In the genomic region with DNA sequence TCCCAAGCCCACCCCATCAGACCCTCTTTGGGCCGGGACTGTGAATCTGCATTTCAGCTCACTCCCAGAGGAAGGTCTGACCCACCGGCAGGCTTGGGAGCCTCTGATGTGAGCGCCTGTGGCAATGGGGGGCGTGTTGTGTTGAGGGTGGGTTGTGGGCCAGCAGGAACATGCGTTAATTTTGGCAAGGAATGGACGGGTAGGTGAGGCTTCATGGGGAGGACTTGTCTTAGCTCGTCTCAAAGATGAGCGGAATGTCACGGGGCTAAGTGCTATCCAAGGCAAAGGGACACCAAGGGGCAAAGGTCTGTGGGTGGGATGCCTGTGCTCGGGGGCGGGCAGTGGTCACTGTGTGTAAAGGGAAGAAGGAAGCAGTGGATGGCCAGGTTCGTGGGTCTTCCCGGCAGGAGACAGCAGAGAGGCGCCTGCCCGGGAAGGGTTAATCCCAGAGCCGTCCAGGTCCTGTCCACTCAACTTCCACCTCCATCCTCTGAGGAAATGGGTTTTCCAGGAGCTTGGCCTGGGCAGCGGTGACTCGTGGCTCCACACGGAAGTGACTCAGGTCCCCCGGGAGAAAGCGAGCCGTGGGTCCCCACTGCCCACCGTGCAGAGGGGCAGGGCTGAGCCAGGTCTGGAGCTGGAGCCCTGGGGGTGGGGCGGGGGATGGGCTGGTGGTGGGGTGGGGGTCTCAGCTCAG, we compare ENCODE assay signal across 11 cellular contexts. TPM values are rescaled to one million over a fixed set of nuclear protein-coding genes. Genes with fewer than 3 reads are reported as not detected.
DNase-seq lines count a peak whose midpoint lies in the region; ATAC-seq lines count a peak whose summit lies in the region.
"Had no signal": no experiment of that assay in that cellular context is flagged by ENCODE, and none has a peak within 500 bp of the region (broad histone marks: within the 10 kb centered on the region; RNA-seq: fewer than 3 reads in every experiment).

No MANE protein-coding gene starts in this region.

- no peaks in the 10 kb centered on the region for H3K9me3 Mint-ChIP-seq in natural killer cell treated with Interleukin-12 subunit alpha and Interleukin-12 subunit beta and Interleukin-15 and Interleukin-18, amount 100 ng/mL, for 72 hours
- H3K9me3 Mint-ChIP-seq: CD8-positive, alpha-beta memory T cell had no signal

- H3K36me3 Mint-ChIP-seq in natural killer cell treated with Interleukin-12 subunit alpha and Interleukin-12 subunit beta and Interleukin-15 and Interleukin-18, amount 100 ng/mL, for 72 hours = no peaks in the 10 kb centered on the region
- H3K36me3 Mint-ChIP-seq: CD8-positive, alpha-beta memory T cell had no signal

- no peak for DNase-seq in natural killer cell treated with Interleukin-12 subunit alpha and Interleukin-12 subunit beta and Interleukin-15 and Interleukin-18, amount 100 ng/mL, for 72 hours (ENCODE audit: low spot score)
- DNase-seq in NOMO-1 (lab: John Stamatoyannopoulos, UW; ENCODE audit: unreplicated experiment in 2 of 2) = no peak
- no peak for DNase-seq in NCI-H526 (lab: John Stamatoyannopoulos, UW)
- DNase-seq in NCI-H524 (lab: John Stamatoyannopoulos, UW) = no peak
- no peak for DNase-seq in stimulated activated CD4-positive, alpha-beta T cell treated with anti-CD3 and anti-CD28 coated beads, Interleukin-12 subunit alpha, Interleukin-12 subunit beta, amount 100 ng/mL, for 4 hours
- DNase-seq: activated effector memory CD4-positive, alpha-beta T cell treated with anti-CD3 and anti-CD28 coated beads, Interleukin-2, amount 50 U/mL, for 16 hours had no signal

- no peaks in the 10 kb centered on the region for H3K9me3 ChIP-seq in KOPT-K1 (ENCODE audit: insufficient read depth, low read length, poor library complexity, severe bottlenecking)

- H3K27ac ChIP-seq in ACC112 (ENCODE audit: low read depth, low read length) = peak overlapping the region; percentile 31; the same call in 1 of the 2 replicates
- H3K27ac ChIP-seq in KOPT-K1 (ENCODE audit: low read depth, low read length, poor library complexity, severe bottlenecking) = peak overlapping the region; percentile 95

- H3K4me1 Mint-ChIP-seq in natural killer cell treated with Interleukin-12 subunit alpha and Interleukin-12 subunit beta and Interleukin-15 and Interleukin-18, amount 100 ng/mL, for 72 hours (ENCODE audit: low read depth in 2 of 2) = peaks cover 38% of the 10 kb centered on the region in 2 donors

- H3K4me3 Mint-ChIP-seq in natural killer cell treated with Interleukin-12 subunit alpha and Interleukin-12 subunit beta and Interleukin-15 and Interleukin-18, amount 100 ng/mL, for 72 hours = peak overlapping the region; percentile 13

- H3K4me3 ChIP-seq in ACC112 (ENCODE audit: low read depth, low read length) = no peak overlapping the region

- peak overlapping the region in 1 of 2 donors; percentile 55 for H3K27ac Mint-ChIP-seq in natural killer cell treated with Interleukin-12 subunit alpha and Interleukin-12 subunit beta and Interleukin-15 and Interleukin-18, amount 100 ng/mL, for 72 hours

- H3K27me3 Mint-ChIP-seq in natural killer cell treated with Interleukin-12 subunit alpha and Interleukin-12 subunit beta and Interleukin-15 and Interleukin-18, amount 100 ng/mL, for 72 hours = no peaks in the 10 kb centered on the region

- peaks cover 41% of the 10 kb centered on the region for H3K4me1 ChIP-seq in ACC112 (ENCODE audit: control insufficient read depth, insufficient read depth, low read length, unreplicated experiment)

- H2AFZ ChIP-seq in ACC112 (ENCODE audit: low read length, unreplicated experiment) = no peak overlapping the region

- no peaks in the 10 kb centered on the region for H3K79me2 ChIP-seq in ACC112 (ENCODE audit: control insufficient read depth, insufficient read depth, low read length, unreplicated experiment)

- ATAC-seq in esophagus mucosa = peak; percentile 19
- ATAC-seq in natural killer cell treated with Interleukin-12 subunit alpha and Interleukin-12 subunit beta and Interleukin-15 and Interleukin-18, amount 100 ng/mL, for 72 hours = no peak
- ATAC-seq: HCT116 had no signal

- H3K36me3 ChIP-seq in ACC112 (ENCODE audit: insufficient read depth, low read length) (no peaks in the 10 kb centered on the region), KOPT-K1 (ENCODE audit: insufficient read depth, low read length) (peaks cover 22% of the 10 kb centered on the region)

- no peaks in the 10 kb centered on the region for H3K27me3 ChIP-seq in ACC112 (ENCODE audit: insufficient read depth, low read length)

RNA-seq across cellular contexts. Expression of a gene that starts 17.4 kb away (rescaled TPM):
- total RNA-seq in esophagus mucosa = 93.7 TPM
- 10 to 100 TPM in 1 of 2 donors, 1 to 10 TPM in 1; 4.8 to 13.7 TPM for total RNA-seq in natural killer cell treated with Interleukin-12 subunit alpha and Interleukin-12 subunit beta and Interleukin-15 and Interleukin-18, amount 100 ng/mL, for 72 hours

RNA-seq across cellular contexts. Expression of a gene that starts 22.3 kb away (rescaled TPM):
- total RNA-seq in esophagus mucosa = 0.84 TPM
- 10 to 100 TPM; 25.4 to 28.9 TPM for total RNA-seq in natural killer cell treated with Interleukin-12 subunit alpha and Interleukin-12 subunit beta and Interleukin-15 and Interleukin-18, amount 100 ng/mL, for 72 hours
- total RNA-seq: CD8-positive, alpha-beta memory T cell had no signal

RNA-seq across cellular contexts. Expression of a gene that starts 48.8 kb away (rescaled TPM):
- not detected for total RNA-seq in esophagus mucosa
- not detected for total RNA-seq in natural killer cell treated with Interleukin-12 subunit alpha and Interleukin-12 subunit beta and Interleukin-15 and Interleukin-18, amount 100 ng/mL, for 72 hours
- total RNA-seq: CD8-positive, alpha-beta memory T cell had no signal

Comparison
In these comparisons a context has a peak if more than half of its experiments do, and no peak if none do; other contexts are left out.
1. RNA of a gene that starts 22.3 kb away (total RNA-seq): 25.4 to 28.9 TPM in natural killer cell treated with Interleukin-12 subunit alpha and Interleukin-12 subunit beta and Interleukin-15 and Interleukin-18, amount 100 ng/mL, for 72 hours; 0.84 TPM in esophagus mucosa (single experiment); every median in the first group is over 10 times any median in the second.